ENCODE assay signal across 8 cellular contexts in genomic region chr16:22007509-22008214, GRCh38. TPM values are rescaled to one million over a fixed set of nuclear protein-coding genes. Genes with fewer than 3 reads are reported as not detected.
DNase-seq lines count a peak whose midpoint lies in the region; ATAC-seq and TF ChIP-seq lines count a peak whose summit lies in the region.

MOSMO (plus strand) TSS chr16:22008111; CDS start chr16:22008302, 191 bp downstream.

- CTCF ChIA-PET in AG04449 (lab: Yijun Ruan, JAX) = interaction anchor here (0.9 to 11.7 kb wide), 11 partner anchors 9 to 293 kb away, joined by 3 to 272 read pairs (median 5); no protein-coding TSS in a partner anchor

- no peak for TF ChIP-seq CTCF in AG04449 (IDR thresholded peaks at IDR 0.05; ENCODE audit: insufficient read depth, low read length, missing control alignments)
- no peak for TF ChIP-seq CTCF in right atrium auricular region (IDR thresholded peaks at IDR 0.05)
- TF ChIP-seq CTCF in psoas muscle (IDR thresholded peaks at IDR 0.05) = no peak

- H3K4me3 ChIP-seq in AG04449 (ENCODE audit: low read depth, low read length) (peak within 1 kb of the TSS; percentile 80), right atrium auricular region (peak within 1 kb of the TSS; percentile 96 to 98), psoas muscle (peak within 1 kb of the TSS; percentile 99)

- WGBS in psoas muscle, 3 donors = 0 to 1% (median 0%) methylated on average over 32 to 78 of the region's 78 CpGs

- ATAC-seq in GM18909 (IDR thresholded peaks at IDR 0.05; ENCODE audit: poor library complexity, unreplicated experiment) (peak; percentile 56), psoas muscle (peak; percentile 89 to 94 (median 92))

- H3K36me3 ChIP-seq in right atrium auricular region (no peaks in the 10 kb centered on the region), psoas muscle (ENCODE audit: insufficient read depth in 1 of 2, low read depth in 1 of 2) (no peaks in the 10 kb centered on the region)

- peaks cover 0 to 29% of the 10 kb centered on the region in 2 donors for H3K4me1 ChIP-seq in right atrium auricular region
- H3K4me1 ChIP-seq in psoas muscle = peaks cover 35% of the 10 kb centered on the region

- no peaks in the 10 kb centered on the region for H3K9me3 ChIP-seq in right atrium auricular region
- no peaks in the 10 kb centered on the region for H3K9me3 ChIP-seq in psoas muscle

- H3K27ac ChIP-seq in right atrium auricular region (peak within 1 kb of the TSS; percentile 90 to 94), psoas muscle (peak within 1 kb of the TSS; percentile 95)

- intact Hi-C loops in psoas muscle (cut with DNase I) = loop anchor here (2.0 to 5.0 kb wide), 2 partner anchors 65 to 290 kb away; partner anchors contain the start of gene POLR3E (in 1 of the 2)

- POLR2A ChIA-PET in AG04449 (lab: Yijun Ruan, JAX) = interaction anchor here (0.6 to 1.3 kb wide), 3 partner anchors 53 to 180 kb away, joined by 3 to 4 read pairs (median 4); partner anchors contain the start of gene VWA3A

- no peaks in the 10 kb centered on the region for H3K27me3 ChIP-seq in right atrium auricular region
- no peaks in the 10 kb centered on the region for H3K27me3 ChIP-seq in psoas muscle (ENCODE audit: insufficient read depth in 3 of 3, low read length in 2 of 3)

- DNase-seq in AG04449 (ENCODE audit: low read depth, low spot score) (no peak), HuH-7 (ENCODE audit: low spot score) (peak; percentile 69), T follicular helper cell (ENCODE audit: low read depth) (peak; percentile 50), amygdala (lab: John Stamatoyannopoulos, UW) (peak in 49 of 56 donors; percentile 8 to 83 (median 62)), right atrium auricular region (ENCODE audit: low spot score) (peak; percentile 69), psoas muscle (peak; percentile 82 to 86), ureter (ENCODE audit: low spot score) (peak; percentile 57)

RNA-seq across cellular contexts. Expression of gene MOSMO, which starts in this region (rescaled TPM):
- total RNA-seq in right atrium auricular region (10 to 100 TPM; 10.9 to 12.1 TPM), psoas muscle (10 to 100 TPM in 2 of 4 donors, 1 to 10 TPM in 2; 7.8 to 13.8 (median 10.5) TPM), ureter (19.7 TPM)
- 10 to 100 TPM in 2 of 3 donors, 1 to 10 TPM in 1; 6.0 to 21.3 (median 11.3) TPM for polyA plus RNA-seq in psoas muscle
